In genomic region chr6:11432713-11433450, GRCh38 we compare ENCODE assay signal across 8 cellular contexts.
DNase-seq lines count a peak whose midpoint lies in the region; ATAC-seq and TF ChIP-seq lines count a peak whose summit lies in the region.

No MANE protein-coding gene starts in this region.

- no peak for TF ChIP-seq CTCF in coronary artery (IDR thresholded peaks at IDR 0.05)

- H3K27me3 ChIP-seq in ACC112 (ENCODE audit: insufficient read depth, low read length) = no peaks in the 10 kb centered on the region

- no peaks in the 10 kb centered on the region for H3K79me2 ChIP-seq in ACC112 (ENCODE audit: control insufficient read depth, insufficient read depth, low read length, unreplicated experiment)

- no peaks in the 10 kb centered on the region for H3K36me3 ChIP-seq in ACC112 (ENCODE audit: insufficient read depth, low read length)

- H2AFZ ChIP-seq in ACC112 (ENCODE audit: low read length, unreplicated experiment) = peak overlapping the region; percentile 67

- H3K4me3 ChIP-seq in ACC112 (ENCODE audit: low read depth, low read length) (peak overlapping the region; percentile 30; the same call in 1 of the 2 replicates), coronary artery (no peak overlapping the region)

- ATAC-seq in GM19395 (IDR thresholded peaks at IDR 0.05; ENCODE audit: unreplicated experiment) = no peak

- H3K4me1 ChIP-seq in ACC112 (ENCODE audit: control insufficient read depth, insufficient read depth, low read length, unreplicated experiment) = peaks cover 56% of the 10 kb centered on the region

- DNase-seq in HT1080 (ENCODE audit: low read depth) (peak; percentile 85), coronary artery (ENCODE audit: low spot score) (no peak), myocyte (ENCODE audit: low read depth) (peak; percentile 79), NCI-H1436 (lab: John Stamatoyannopoulos, UW) (no peak), ecto neural progenitor cell (ENCODE audit: low spot score) (no peak), NCI-H1417 (lab: John Stamatoyannopoulos, UW) (no peak)

- H3K27ac ChIP-seq in ACC112 (ENCODE audit: low read depth, low read length) = peak overlapping the region; percentile 93
- peak overlapping the region; percentile 87 to 93 for H3K27ac ChIP-seq in coronary artery

Comparison
In these comparisons a context has a peak if more than half of its experiments do, and no peak if none do; other contexts are left out.
1. DNase-seq: peak in HT1080 (single experiment) and myocyte (single experiment); none in coronary artery (single experiment), NCI-H1436 (single experiment), ecto neural progenitor cell (single experiment) and NCI-H1417 (0 of 3).